In genomic region chr3:51716805-51717204, GRCh38 we compare ENCODE assay signal across 18 cellular contexts. TPM values are rescaled to one million over a fixed set of nuclear protein-coding genes. Genes with fewer than 3 reads are reported as not detected.
DNase-seq lines count a peak whose midpoint lies in the region; ATAC-seq and TF ChIP-seq lines count a peak whose summit lies in the region.
"Had no signal": no experiment of that assay in that cellular context is flagged by ENCODE, and none has a peak within 500 bp of the region (broad histone marks: within the 10 kb centered on the region; RNA-seq: fewer than 3 reads in every experiment).

No MANE protein-coding gene starts in this region.

- no peak overlapping the region for H2BK12ac ChIP-seq in neuronal stem cell (ENCODE audit: low read length)

- no peak overlapping the region for H3K27ac ChIP-seq in endodermal cell (ENCODE audit: low read depth, low read length)
- H3K27ac ChIP-seq in neuronal stem cell (replicated peaks; ENCODE audit: low read length): no peak overlapping the region
- H3K27ac ChIP-seq: 22Rv1 had no signal

- peak overlapping the region; percentile 17 for H3K14ac ChIP-seq in neuronal stem cell (ENCODE audit: low read length)

- no peak overlapping the region for H3K9ac ChIP-seq in endodermal cell (ENCODE audit: extremely low read depth, low read length, poor library complexity, severe bottlenecking)
- peak overlapping the region; percentile 24 for H3K9ac ChIP-seq in neuronal stem cell (ENCODE audit: low read depth, low read length, poor library complexity)

- H4K91ac ChIP-seq in neuronal stem cell (ENCODE audit: low read depth, low read length, poor library complexity): no peak overlapping the region

- no peaks in the 10 kb centered on the region for H3K9me3 Mint-ChIP-seq in endodermal cell
- H3K9me3 Mint-ChIP-seq: CD14-positive monocyte, HFFc6 had no signal

- H3K79me1 ChIP-seq in neuronal stem cell (ENCODE audit: low read depth, low read length): no peaks in the 10 kb centered on the region

- H3K27me3 ChIP-seq in endodermal cell (ENCODE audit: control insufficient read depth, insufficient read depth, low read length, poor library complexity, severe bottlenecking) (no peaks in the 10 kb centered on the region), neuronal stem cell (ENCODE audit: control insufficient read depth in 3 of 3, insufficient read depth in 3 of 3, low read depth in 1 of 3, low read length in 3 of 3) (no peaks in the 10 kb centered on the region)

- intact Hi-C loops in posterior cingulate gyrus (cut with DNase I): no loop called here

- peaks cover 25% of the 10 kb centered on the region for H3K36me3 ChIP-seq in endodermal cell (ENCODE audit: control insufficient read depth, insufficient read depth, low read length)
- H3K36me3 ChIP-seq in neuronal stem cell (replicated peaks in 1 of 2; ENCODE audit: control insufficient read depth in 2 of 2, insufficient read depth in 2 of 2, low read length in 2 of 2): peaks cover 9 to 11% of the 10 kb centered on the region in 2 donors

- H3K23ac ChIP-seq in neuronal stem cell (ENCODE audit: low read depth, low read length, poor library complexity): peak overlapping the region; percentile 14

- 89 to 100% methylated on average over 2 to 5 of the region's 5 CpGs for WGBS in endodermal cell (ENCODE audit: insufficient coverage in 1 of 2, insufficient read length in 1 of 2), 2 experiments
- 100% methylated on average over 1 of the region's 5 CpGs; no CpG with 5 or more reads in 1 of the 2 donors for whole genome bisulfite sequencing in neuronal stem cell (ENCODE audit: extremely low coverage in 2 of 2, insufficient read length in 2 of 2, insufficient replicate concordance in 1 of 2), 2 donors

- no peak overlapping the region for H2BK120ac ChIP-seq in neuronal stem cell (ENCODE audit: low read depth, low read length)

- no peak for ATAC-seq in activated CD4-positive, CD25-positive, alpha-beta regulatory T cell treated with anti-CD3 and anti-CD28 coated beads, Interleukin-2, amount 50 U/mL, for 24 hours
- no peak for ATAC-seq in GM21737 (IDR thresholded peaks at IDR 0.05; ENCODE audit: unreplicated experiment)
- ATAC-seq: HepG2, PC-3 had no signal

- no peak overlapping the region for H3K4me2 ChIP-seq in neuronal stem cell (ENCODE audit: insufficient read depth, low read length, poor library complexity, severe bottlenecking)

- no peak overlapping the region for H3K27ac Mint-ChIP-seq in endodermal cell
- H3K27ac Mint-ChIP-seq: HFFc6 had no signal

- no peak overlapping the region for H2BK5ac ChIP-seq in neuronal stem cell (ENCODE audit: low read length)

- H3K4me3 Mint-ChIP-seq in endodermal cell: no peak overlapping the region
- H3K4me3 Mint-ChIP-seq: CD14-positive monocyte, HFFc6 had no signal

- H3K36me3 Mint-ChIP-seq in endodermal cell (ENCODE audit: low read depth): peaks cover 21% of the 10 kb centered on the region
- H3K36me3 Mint-ChIP-seq: CD14-positive monocyte had no signal

- H3K4me3 ChIP-seq in endodermal cell (ENCODE audit: low read length): no peak overlapping the region
- peak overlapping the region in 1 of 2 donors; percentile 23 for H3K4me3 ChIP-seq in neuronal stem cell (ENCODE audit: low read length in 2 of 2)

- H3K4ac ChIP-seq in neuronal stem cell (ENCODE audit: low read length): no peak overlapping the region

- DNase-seq in activated CD4-positive, CD25-positive, alpha-beta regulatory T cell treated with anti-CD3 and anti-CD28 coated beads, Interleukin-2, amount 50 U/mL, for 72 hours: peak; percentile 21
- DNase-seq in NAMALWA (ENCODE audit: low spot score) (peak; percentile 24), endodermal cell (peak; percentile 52), neuronal stem cell (ENCODE audit: low spot score) (no peak), SHP77 treated with DMSO at 0.1 percent for 48 hours (lab: John Stamatoyannopoulos, UW) (no peak), posterior cingulate gyrus (no peak)
- DNase-seq: HFFc6, KG1, NCI-H1694 treated with DMSO at 0.1 percent for 48 hours, NCI-H510A, PC-3, RPMI8226, SIG-M5 had no signal

- no peaks in the 10 kb centered on the region for H3K4me1 ChIP-seq in endodermal cell (ENCODE audit: control insufficient read depth, insufficient read depth, low read length)
- H3K4me1 ChIP-seq in neuronal stem cell (ENCODE audit: control insufficient read depth in 2 of 2, insufficient read depth in 1 of 2, low read depth in 1 of 2, low read length in 2 of 2): no peaks in the 10 kb centered on the region

- H2BK15ac ChIP-seq in neuronal stem cell (ENCODE audit: low read length): no peak overlapping the region

- no peak overlapping the region for H2AK5ac ChIP-seq in neuronal stem cell (ENCODE audit: low read depth, low read length)

- H3K4me1 Mint-ChIP-seq in endodermal cell: peaks cover 3% of the 10 kb centered on the region

- TF ChIP-seq CTCF in endodermal cell (conservative IDR thresholded peaks at IDR 0.05): no peak

- H2AFZ ChIP-seq in neuronal stem cell (ENCODE audit: low read length): no peak overlapping the region

- H3K27me3 Mint-ChIP-seq in endodermal cell (ENCODE audit: insufficient read depth): no peaks in the 10 kb centered on the region

- H3K9me3 ChIP-seq in endodermal cell (ENCODE audit: control insufficient read depth, low read length) (no peaks in the 10 kb centered on the region), neuronal stem cell (replicated peaks in 1 of 2; ENCODE audit: control insufficient read depth in 2 of 2, insufficient read depth in 1 of 2, low read depth in 1 of 2, low read length in 2 of 2) (no peaks in the 10 kb centered on the region)

- H4K8ac ChIP-seq in neuronal stem cell (ENCODE audit: low read depth, low read length): no peak overlapping the region

- no peak overlapping the region for H3K18ac ChIP-seq in neuronal stem cell (ENCODE audit: low read length)

RNA-seq across cellular contexts. Expression of gene GRM2, which starts 9.9 kb away (rescaled TPM):
- total RNA-seq in endodermal cell: 1 to 10 TPM; 3.9 to 7.4 TPM
- polyA plus RNA-seq in endodermal cell (2013, experiment 1 of 2): 6.0 TPM
- 4.7 TPM for polyA plus RNA-seq in endodermal cell (2013, experiment 2 of 2)
- polyA plus RNA-seq in neuronal stem cell (2013, experiment 1 of 2): 4.7 TPM
- polyA plus RNA-seq in neuronal stem cell (2013, experiment 2 of 2): 4.3 TPM
- polyA plus RNA-seq: CD14-positive monocyte had no signal

RNA-seq across cellular contexts. Expression of gene TEX264, which starts 45.8 kb away (rescaled TPM):
- 10 to 100 TPM; 21.1 to 24.9 TPM for total RNA-seq in endodermal cell
- polyA plus RNA-seq in endodermal cell (2013, experiment 1 of 2): 17.6 TPM
- 12.9 TPM for polyA plus RNA-seq in endodermal cell (2013, experiment 2 of 2)
- polyA plus RNA-seq in neuronal stem cell (2013, experiment 1 of 2): 4.3 TPM
- 4.1 TPM for polyA plus RNA-seq in neuronal stem cell (2013, experiment 2 of 2)

Comparison
In these comparisons a context has a peak if more than half of its experiments do, and no peak if none do; other contexts are left out.
1. DNase-seq: peak in activated CD4-positive, CD25-positive, alpha-beta regulatory T cell treated with anti-CD3 and anti-CD28 coated beads, Interleukin-2, amount 50 U/mL, for 72 hours (single experiment), NAMALWA (single experiment) and endodermal cell (single experiment); none in neuronal stem cell (single experiment), SHP77 treated with DMSO at 0.1 percent for 48 hours (single experiment) and posterior cingulate gyrus (0 of 10).